17 cellular contexts compared by ENCODE assay signal in the genomic region with DNA sequence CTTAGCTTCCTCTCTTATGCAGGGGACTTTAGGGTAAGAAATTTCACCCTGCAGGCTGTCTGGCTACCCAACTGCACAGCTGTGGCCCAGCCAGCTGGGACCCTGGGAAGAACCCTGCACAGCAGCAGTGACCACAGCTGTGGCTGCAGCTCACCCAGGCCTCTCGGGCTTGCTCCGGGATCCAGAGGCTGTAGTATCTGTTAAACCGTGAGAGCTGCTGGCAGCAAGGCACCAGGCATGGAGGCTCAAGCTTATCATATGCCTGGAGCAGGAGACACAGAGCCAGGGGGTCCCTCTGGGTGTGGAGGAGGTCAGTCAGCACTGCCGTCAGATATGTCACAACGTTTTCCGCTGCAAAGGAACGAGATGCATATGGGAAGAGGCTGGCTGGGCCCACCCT. TPM values are rescaled to one million over a fixed set of nuclear protein-coding genes. Genes with fewer than 3 reads are reported as not detected.
A peak's percentile ranks its signal among the peaks of the same experiment; 100 is the strongest.
DNase-seq lines count a peak whose midpoint lies in the region; ATAC-seq and TF ChIP-seq lines count a peak whose summit lies in the region.
"Had no signal": no experiment of that assay in that cellular context is flagged by ENCODE, and none has a peak within 500 bp of the region (broad histone marks: within the 10 kb centered on the region; RNA-seq: fewer than 3 reads in every experiment).

No MANE protein-coding gene starts in this region.

- H3K9me3 Mint-ChIP-seq in activated CD8-positive, alpha-beta memory T cell treated with anti-CD3 and anti-CD28 coated beads, Interleukin-2, amount 10 ng/mL, durations not matched to agents 7 days and 5 days (ENCODE audit: low read depth), result no peaks in the 10 kb centered on the region
- H3K9me3 Mint-ChIP-seq in glutamatergic neuron (ENCODE audit: unreplicated experiment), result peaks cover 3% of the 10 kb centered on the region
- H3K9me3 Mint-ChIP-seq: CD4-positive, CD25-positive, alpha-beta regulatory T cell; GM23338; IgD-negative memory B cell had no signal

- 85% methylated on average over 7 of the region's 7 CpGs for WGBS in prostate gland

- TF ChIP-seq CTCF in glutamatergic neuron (IDR thresholded peaks at IDR 0.05; ENCODE audit: partially characterized antibody, unreplicated experiment) (no peak), prostate gland (IDR thresholded peaks at IDR 0.05) (no peak)

- DNase-seq in activated CD8-positive, alpha-beta memory T cell treated with anti-CD3 and anti-CD28 coated beads, Interleukin-2, amount 50 U/mL, for 48 hours, result peak; percentile 37
- DNase-seq in activated CD8-positive, alpha-beta memory T cell treated with anti-CD3 and anti-CD28 coated beads, Interleukin-2, amount 10 ng/mL, durations not matched to agents 7 days and 5 days, result no peak
- peak; percentile 65 for DNase-seq in glutamatergic neuron
- DNase-seq in prostate gland (ENCODE audit: low spot score), result no peak
- DNase-seq in stimulated activated naive CD4-positive, alpha-beta T cell (lab: John Stamatoyannopoulos, UW), result no peak
- DNase-seq: CD4-positive, CD25-positive, alpha-beta regulatory T cell; DMS 273 treated with DMSO at 0.1 percent for 48 hours; H7 had no signal

- H3K4me1 Mint-ChIP-seq in activated CD8-positive, alpha-beta memory T cell treated with anti-CD3 and anti-CD28 coated beads, Interleukin-2, amount 10 ng/mL, durations not matched to agents 7 days and 5 days, result peaks cover 11% of the 10 kb centered on the region
- H3K4me1 Mint-ChIP-seq in glutamatergic neuron (ENCODE audit: low read depth, unreplicated experiment), result peaks cover 12% of the 10 kb centered on the region
- H3K4me1 Mint-ChIP-seq: CD4-positive, CD25-positive, alpha-beta regulatory T cell; GM23338 had no signal

- H3K27me3 ChIP-seq in prostate gland (replicated peaks; ENCODE audit: insufficient read depth), result no peaks in the 10 kb centered on the region
- H3K27me3 ChIP-seq: BLaER1 had no signal

- H3K27ac ChIP-seq in prostate gland, result peak overlapping the region; percentile 85 to 90
- H3K27ac ChIP-seq: 22Rv1, BLaER1 had no signal

- H3K4me1 ChIP-seq in prostate gland (replicated peaks), result peaks cover 29% of the 10 kb centered on the region
- H3K4me1 ChIP-seq: BLaER1 had no signal

- no peaks in the 10 kb centered on the region for H3K9me3 ChIP-seq in prostate gland
- H3K9me3 ChIP-seq: BLaER1 had no signal

- ATAC-seq in activated CD8-positive, alpha-beta memory T cell treated with anti-CD3 and anti-CD28 coated beads, Interleukin-2, amount 10 ng/mL, durations not matched to agents 7 days and 5 days, result no peak
- no peak for ATAC-seq in GM18498 (IDR thresholded peaks at IDR 0.05; ENCODE audit: unreplicated experiment)
- no peak for ATAC-seq in GM21515 (IDR thresholded peaks at IDR 0.05; ENCODE audit: unreplicated experiment)
- ATAC-seq: GM23338 had no signal

- no peak for TF ChIP-seq POLR2A in prostate gland (IDR thresholded peaks at IDR 0.05)

- CTCF ChIA-PET in activated CD8-positive, alpha-beta memory T cell treated with anti-CD3 and anti-CD28 coated beads, Interleukin-2, amount 10 ng/mL, durations not matched to agents 7 days and 5 days (lab: Charles Lee), result interaction anchor here (1.6 kb wide), 1 partner anchor 17 kb away, joined by 3 read pairs; no protein-coding TSS in a partner anchor

- intact Hi-C loops in prostate gland (cut with DNase I), result no loop called here

- H3K36me3 ChIP-seq in prostate gland, result peaks cover 17 to 24% of the 10 kb centered on the region in 2 donors

- no peaks in the 10 kb centered on the region for H3K27me3 Mint-ChIP-seq in activated CD8-positive, alpha-beta memory T cell treated with anti-CD3 and anti-CD28 coated beads, Interleukin-2, amount 10 ng/mL, durations not matched to agents 7 days and 5 days
- H3K27me3 Mint-ChIP-seq in glutamatergic neuron (ENCODE audit: unreplicated experiment), result no peaks in the 10 kb centered on the region
- H3K27me3 Mint-ChIP-seq: CD4-positive, CD25-positive, alpha-beta regulatory T cell; IgD-negative memory B cell had no signal

- no peak overlapping the region for H3K27ac Mint-ChIP-seq in activated CD8-positive, alpha-beta memory T cell treated with anti-CD3 and anti-CD28 coated beads, Interleukin-2, amount 10 ng/mL, durations not matched to agents 7 days and 5 days
- peak overlapping the region; percentile 82 for H3K27ac Mint-ChIP-seq in glutamatergic neuron (ENCODE audit: unreplicated experiment)
- H3K27ac Mint-ChIP-seq: CD4-positive, CD25-positive, alpha-beta regulatory T cell; GM23338; IgD-negative memory B cell had no signal

- H3K4me3 Mint-ChIP-seq in activated CD8-positive, alpha-beta memory T cell treated with anti-CD3 and anti-CD28 coated beads, Interleukin-2, amount 10 ng/mL, durations not matched to agents 7 days and 5 days, result no peak overlapping the region
- H3K4me3 Mint-ChIP-seq in glutamatergic neuron (ENCODE audit: unreplicated experiment), result no peak overlapping the region
- H3K4me3 Mint-ChIP-seq: CD4-positive, CD25-positive, alpha-beta regulatory T cell; GM23338; IgD-negative memory B cell had no signal

- H3K4me3 ChIP-seq in prostate gland, result no peak overlapping the region
- H3K4me3 ChIP-seq: BLaER1, GM23338 had no signal

- H3K36me3 Mint-ChIP-seq in activated CD8-positive, alpha-beta memory T cell treated with anti-CD3 and anti-CD28 coated beads, Interleukin-2, amount 10 ng/mL, durations not matched to agents 7 days and 5 days, result peaks cover 68% of the 10 kb centered on the region
- peaks cover 8% of the 10 kb centered on the region for H3K36me3 Mint-ChIP-seq in glutamatergic neuron (ENCODE audit: unreplicated experiment)

RNA-seq across cellular contexts. Expression of gene URB1, which starts 40.3 kb away (rescaled TPM):
- 10 to 100 TPM; 17.5 to 28.3 TPM for total RNA-seq in activated CD8-positive, alpha-beta memory T cell treated with anti-CD3 and anti-CD28 coated beads, Interleukin-2, amount 10 ng/mL, durations not matched to agents 7 days and 5 days
- total RNA-seq in glutamatergic neuron (ENCODE audit: unreplicated experiment) (15.5 TPM), prostate gland (10 to 100 TPM; 33.4 to 41.4 TPM)

RNA-seq across cellular contexts. Expression of gene MRAP, which starts 53.9 kb away (rescaled TPM):
- total RNA-seq in activated CD8-positive, alpha-beta memory T cell treated with anti-CD3 and anti-CD28 coated beads, Interleukin-2, amount 10 ng/mL, durations not matched to agents 7 days and 5 days, result not detected
- total RNA-seq in glutamatergic neuron (ENCODE audit: unreplicated experiment) (not detected), prostate gland (1 to 10 TPM in 1 of 2 donors, not detected in 1; 4.7 TPM)
- total RNA-seq: A673; CD4-positive, CD25-positive, alpha-beta regulatory T cell; Daoy; GM23338; H7 had no signal

RNA-seq across cellular contexts. Expression of gene EVA1C, which starts 60.0 kb away (rescaled TPM):
- total RNA-seq in activated CD8-positive, alpha-beta memory T cell treated with anti-CD3 and anti-CD28 coated beads, Interleukin-2, amount 10 ng/mL, durations not matched to agents 7 days and 5 days, result 1 to 10 TPM; 4.5 to 7.6 TPM
- 2.5 TPM for total RNA-seq in glutamatergic neuron (ENCODE audit: unreplicated experiment)
- total RNA-seq in prostate gland, result 10 to 100 TPM; 45.7 to 48.6 TPM
- total RNA-seq: HT1080 had no signal

Comparison
In these comparisons a context has a peak if more than half of its experiments do, and no peak if none do; other contexts are left out.
1. DNase-seq: peak in activated CD8-positive, alpha-beta memory T cell treated with anti-CD3 and anti-CD28 coated beads, Interleukin-2, amount 50 U/mL, for 48 hours (single experiment) and glutamatergic neuron (single experiment); none in activated CD8-positive, alpha-beta memory T cell treated with anti-CD3 and anti-CD28 coated beads, Interleukin-2, amount 10 ng/mL, durations not matched to agents 7 days and 5 days (single experiment), prostate gland (single experiment) and stimulated activated naive CD4-positive, alpha-beta T cell (0 of 6).
2. RNA of gene EVA1C, which starts 60.0 kb away (total RNA-seq): 45.7 to 48.6 TPM in prostate gland; 4.5 to 7.6 TPM in activated CD8-positive, alpha-beta memory T cell treated with anti-CD3 and anti-CD28 coated beads, Interleukin-2, amount 10 ng/mL, durations not matched to agents 7 days and 5 days and 2.5 TPM in glutamatergic neuron (single experiment); every median in the first group is over 4 times any median in the second.